In the genomic region with DNA sequence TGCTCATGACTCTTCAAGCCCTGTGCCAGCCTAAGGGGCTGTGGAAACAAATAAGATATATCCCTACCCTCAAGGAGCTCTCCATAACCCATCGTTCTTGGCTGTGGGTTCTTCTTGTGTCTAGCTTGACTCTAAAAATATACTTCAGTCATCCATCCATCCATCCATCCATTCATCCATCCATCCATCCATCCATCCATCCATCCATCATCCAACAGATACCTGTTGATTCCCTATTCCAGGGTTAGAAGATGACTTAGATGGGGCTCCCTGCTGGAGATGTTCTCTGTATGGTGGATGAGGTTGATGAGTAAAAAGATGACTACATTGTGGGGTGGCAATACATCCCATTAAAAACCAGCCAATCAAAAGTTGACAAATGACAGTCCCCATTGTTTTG, we compare ENCODE assay signal across 5 cellular contexts. TPM values are rescaled to one million over a fixed set of nuclear protein-coding genes. Genes with fewer than 3 reads are reported as not detected.
"Had no signal": no experiment of that assay in that cellular context is flagged by ENCODE, and none has a peak within 500 bp of the region (broad histone marks: within the 10 kb centered on the region; RNA-seq: fewer than 3 reads in every experiment).

No MANE protein-coding gene starts in this region.

- DNase-seq: GM23248, GOT3, H7, IMR-90, KG1 had no signal

RNA-seq across cellular contexts. Expression of a gene that starts 23.5 kb away (rescaled TPM):
- polyA plus RNA-seq: GM23248, IMR-90 had no signal
